3 cellular contexts compared by ENCODE assay signal in genomic region chr19:1752757-1753728, GRCh38.
TF ChIP-seq lines count a peak whose summit lies in the region.

TSS of gene ONECUT3 (plus strand) at chr19:1753506. CDS start at chr19:1753663, 157 bp downstream.

TF ChIP-seq in HCT116, 20 proteins besides CTCF, POLR2A, EP300 and RAD21:
- TF ChIP-seq ZFX (IDR thresholded peaks at IDR 0.05) (peak; percentile 73), SRF (IDR thresholded peaks at IDR 0.05; ENCODE audit: low read depth) (no peak), POLR2AphosphoS5 (IDR thresholded peaks at IDR 0.05; ENCODE audit: low read depth, low read length) (peak; percentile 66; the same call in 1 of the 2 replicates), TCF7L2 (IDR thresholded peaks at IDR 0.05; ENCODE audit: borderline replicate concordance, extremely low read depth, insufficient read depth, insufficient read length) (no peak)

TF ChIP-seq in K562, 482 proteins besides CTCF, POLR2A, EP300 and RAD21:
- TF ChIP-seq CREM (IDR thresholded peaks at IDR 0.05; ENCODE audit: low read depth) (0 out of 2 replicates have a peak, but pooled peaks have one; percentile 9), MTA3 (IDR thresholded peaks at IDR 0.05; ENCODE audit: borderline replicate concordance) (no peak)

TF ChIP-seq in neural cell, 6 proteins besides CTCF, POLR2A, EP300 and RAD21:
- no peak for TF ChIP-seq REST (IDR thresholded peaks at IDR 0.05; ENCODE audit: borderline replicate concordance)
- peak; percentile 22 for TF ChIP-seq POLR2AphosphoS5 (IDR thresholded peaks at IDR 0.05)
- peak; percentile 49 for TF ChIP-seq EZH2 (IDR thresholded peaks at IDR 0.05; ENCODE audit: borderline replicate concordance, insufficient read depth, low read length, poor library complexity, severe bottlenecking)
